ENCODE assay signal across 1 cellular context in the genomic region with DNA sequence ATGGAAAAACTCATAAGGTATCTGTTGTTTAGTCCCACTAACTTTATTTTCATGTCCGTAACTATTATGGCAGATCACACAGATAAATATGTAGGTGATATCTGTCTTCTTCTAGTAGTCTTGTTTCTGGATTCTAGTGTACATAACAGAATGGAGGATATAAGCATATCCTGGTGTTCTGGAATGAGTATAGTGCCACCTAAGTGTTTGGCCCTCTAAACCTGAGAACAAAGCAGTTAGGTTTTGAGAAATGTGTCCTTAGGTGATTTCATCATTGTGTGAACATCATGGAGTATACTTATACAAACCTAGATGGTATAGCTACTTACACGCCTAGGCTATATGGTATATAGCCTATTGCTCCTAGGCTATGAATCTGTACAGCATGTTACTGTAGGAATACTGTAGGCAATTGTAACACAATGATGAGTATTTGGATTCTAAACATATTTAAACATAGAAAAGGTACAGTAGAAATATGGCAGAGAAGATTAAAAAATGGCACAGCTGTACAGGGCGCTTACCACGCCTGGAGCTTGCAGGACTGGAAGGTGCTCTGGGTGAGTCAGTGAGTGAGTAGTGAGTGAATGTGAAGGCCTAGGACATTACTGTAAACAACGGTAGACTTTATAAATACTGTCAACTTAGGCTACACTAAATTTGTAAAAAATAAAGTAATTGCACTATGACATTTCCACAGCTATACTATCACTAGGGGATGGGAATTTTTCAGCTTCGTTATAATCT.
TF ChIP-seq lines count a peak whose summit lies in the region.

No MANE protein-coding gene starts in this region.

TF ChIP-seq in HCT116, 20 proteins besides CTCF, POLR2A, EP300 and RAD21 (continued from another document):
- TF ChIP-seq ATF3 (IDR thresholded peaks at IDR 0.05) (no peak), SIN3A (IDR thresholded peaks at IDR 0.05; ENCODE audit: low read depth) (no peak), EZH2 (IDR thresholded peaks at IDR 0.05) (no peak), SRF (IDR thresholded peaks at IDR 0.05; ENCODE audit: low read depth) (no peak), ZFX (IDR thresholded peaks at IDR 0.05) (no peak), MAX (IDR thresholded peaks at IDR 0.05) (no peak), CEBPB (IDR thresholded peaks at IDR 0.05; ENCODE audit: low read depth) (no peak), SP1 (IDR thresholded peaks at IDR 0.05; ENCODE audit: low read depth) (no peak), EGR1 (IDR thresholded peaks at IDR 0.05; ENCODE audit: low read depth) (no peak), CBX3 (IDR thresholded peaks at IDR 0.05; ENCODE audit: low read depth) (no peak), JUND (IDR thresholded peaks at IDR 0.05) (no peak), EZH2phosphoT487 (IDR thresholded peaks at IDR 0.05; ENCODE audit: borderline replicate concordance) (no peak), TCF7L2 (IDR thresholded peaks at IDR 0.05; ENCODE audit: borderline replicate concordance, extremely low read depth, insufficient read depth, insufficient read length) (no peak)
